In genomic region chr14:50875359-50876090, GRCh38 we compare ENCODE assay signal across 1 cellular context.
TF ChIP-seq lines count a peak whose summit lies in the region.

No MANE protein-coding gene starts in this region.

TF ChIP-seq in HepG2, 621 proteins besides CTCF, POLR2A, EP300 and RAD21 (continued from another document and continues in another):
- no peak for TF ChIP-seq RFX3 (CRISPR knock-in tag; IDR thresholded peaks at IDR 0.05)
- 0 out of 2 replicates have a peak, but pooled peaks have one; percentile 29 for TF ChIP-seq ZKSCAN1 (IDR thresholded peaks at IDR 0.05; ENCODE audit: low read length)
- no peak; the same call in 1 of the 2 replicates for TF ChIP-seq MZF1 (CRISPR knock-in tag; IDR thresholded peaks at IDR 0.05; ENCODE audit: borderline replicate concordance)
- peak in 1 of 2 experiments; percentile 31; a peak in 1 of 4 replicates for TF ChIP-seq MAFK (conservative IDR thresholded peaks at IDR 0.05 in 1 of 2, IDR thresholded peaks at IDR 0.05 in 1 of 2; ENCODE audit: low read length in 2 of 2)
- peak; percentile 66; the same call in 1 of the 2 replicates for TF ChIP-seq KDM6A (CRISPR knock-in tag; IDR thresholded peaks at IDR 0.05; ENCODE audit: low read depth)
- no peak for TF ChIP-seq SYNCRIP (IDR thresholded peaks at IDR 0.05; ENCODE audit: insufficient read depth, low read depth, low read length)
- TF ChIP-seq KDM5A (IDR thresholded peaks at IDR 0.05; ENCODE audit: borderline replicate concordance, low read length): no peak
- TF ChIP-seq ZNF792 (CRISPR knock-in tag; IDR thresholded peaks at IDR 0.05): peak; percentile 79
- no peak for TF ChIP-seq ZBTB38 (CRISPR knock-in tag; IDR thresholded peaks at IDR 0.05)
- peak; percentile 51 for TF ChIP-seq ASH2L (IDR thresholded peaks at IDR 0.05; ENCODE audit: insufficient read length, low read depth, low read length)
- TF ChIP-seq ZNF296 (CRISPR knock-in tag; conservative IDR thresholded peaks at IDR 0.05): no peak
- TF ChIP-seq HMG20B (CRISPR knock-in tag; conservative IDR thresholded peaks at IDR 0.05): peak; percentile 75
- no peak for TF ChIP-seq ZC3H4 (CRISPR knock-in tag; IDR thresholded peaks at IDR 0.05; ENCODE audit: borderline replicate concordance)
- TF ChIP-seq TRIM24 (CRISPR knock-in tag; IDR thresholded peaks at IDR 0.05): no peak
- no peak for TF ChIP-seq ZNF510 (CRISPR knock-in tag; IDR thresholded peaks at IDR 0.05; ENCODE audit: low read depth)
- TF ChIP-seq ZNF550 (CRISPR knock-in tag; IDR thresholded peaks at IDR 0.05; ENCODE audit: borderline replicate concordance): no peak
- TF ChIP-seq NCOR1 (IDR thresholded peaks at IDR 0.05; ENCODE audit: borderline replicate concordance, low read length): peak; percentile 57; the same call in 1 of the 2 replicates
- TF ChIP-seq ZNF616 (CRISPR knock-in tag; IDR thresholded peaks at IDR 0.05; ENCODE audit: low read depth): no peak
- no peak for TF ChIP-seq SOX6 (IDR thresholded peaks at IDR 0.05)
- TF ChIP-seq SOX6 (CRISPR knock-in tag; IDR thresholded peaks at IDR 0.05): no peak; the same call in 1 of the 2 replicates
- TF ChIP-seq ZMYM3 (CRISPR knock-in tag; IDR thresholded peaks at IDR 0.05): peak; percentile 59
- TF ChIP-seq ZNF598 (CRISPR knock-in tag; IDR thresholded peaks at IDR 0.05; ENCODE audit: borderline replicate concordance): no peak
- no peak for TF ChIP-seq ZNF710 (CRISPR knock-in tag; IDR thresholded peaks at IDR 0.05; ENCODE audit: borderline replicate concordance)
- TF ChIP-seq ZNF569 (CRISPR knock-in tag; IDR thresholded peaks at IDR 0.05; ENCODE audit: borderline replicate concordance): no peak
- TF ChIP-seq ZNF619 (CRISPR knock-in tag; IDR thresholded peaks at IDR 0.05): 0 out of 2 replicates have a peak, but pooled peaks have one; percentile 12
- TF ChIP-seq LBX2 (CRISPR knock-in tag; IDR thresholded peaks at IDR 0.05; ENCODE audit: borderline replicate concordance): no peak
- no peak for TF ChIP-seq ZNF883 (CRISPR knock-in tag; IDR thresholded peaks at IDR 0.05; ENCODE audit: not compliant biosample characterization)
- TF ChIP-seq HNF4A (CRISPR knock-in tag; IDR thresholded peaks at IDR 0.05): peak; percentile 93
- no peak for TF ChIP-seq BORCS8-MEF2B (CRISPR knock-in tag; IDR thresholded peaks at IDR 0.05)
- TF ChIP-seq ZIK1 (CRISPR knock-in tag; IDR thresholded peaks at IDR 0.05; ENCODE audit: borderline replicate concordance, low read depth): no peak
- no peak for TF ChIP-seq HINFP (CRISPR knock-in tag; IDR thresholded peaks at IDR 0.05; ENCODE audit: low read depth)
- no peak for TF ChIP-seq NR2F2 (IDR thresholded peaks at IDR 0.05; ENCODE audit: borderline replicate concordance, low read depth)
- no peak for TF ChIP-seq ZNF18 (CRISPR knock-in tag; IDR thresholded peaks at IDR 0.05; ENCODE audit: insufficient replicate concordance)
- TF ChIP-seq ZSCAN30 (CRISPR knock-in tag; IDR thresholded peaks at IDR 0.05): no peak
- TF ChIP-seq ZNF567 (CRISPR knock-in tag; IDR thresholded peaks at IDR 0.05; ENCODE audit: borderline replicate concordance): peak; percentile 35; the same call in 1 of the 2 replicates
- no peak for TF ChIP-seq CEBPB (IDR thresholded peaks at IDR 0.05; ENCODE audit: borderline replicate concordance, low read depth, low read length)
- peak; percentile 68; the same call in 1 of the 2 replicates for TF ChIP-seq ERF (CRISPR knock-in tag; IDR thresholded peaks at IDR 0.05)
- TF ChIP-seq ISX (CRISPR knock-in tag; conservative IDR thresholded peaks at IDR 0.05): no peak
- TF ChIP-seq PATZ1 (CRISPR knock-in tag; IDR thresholded peaks at IDR 0.05): no peak; the same call in 1 of the 2 replicates
- no peak for TF ChIP-seq HES4 (CRISPR knock-in tag; IDR thresholded peaks at IDR 0.05; ENCODE audit: borderline replicate concordance)
- TF ChIP-seq JDP2 (CRISPR knock-in tag; IDR thresholded peaks at IDR 0.05; ENCODE audit: borderline replicate concordance): no peak
- no peak for TF ChIP-seq ZNF335 (CRISPR knock-in tag; IDR thresholded peaks at IDR 0.05)
- no peak for TF ChIP-seq PLRG1 (conservative IDR thresholded peaks at IDR 0.05)
- TF ChIP-seq BCL3 (CRISPR knock-in tag; IDR thresholded peaks at IDR 0.05): 0 out of 2 replicates have a peak, but pooled peaks have one; percentile 16
- TF ChIP-seq FLYWCH1 (CRISPR knock-in tag; IDR thresholded peaks at IDR 0.05): no peak
- no peak for TF ChIP-seq ZNF136 (CRISPR knock-in tag; IDR thresholded peaks at IDR 0.05; ENCODE audit: low read depth)
- TF ChIP-seq POLR2AphosphoS5 (IDR thresholded peaks at IDR 0.05; ENCODE audit: low read depth, low read length): no peak
- no peak for TF ChIP-seq ZFP90 (CRISPR knock-in tag; IDR thresholded peaks at IDR 0.05; ENCODE audit: borderline replicate concordance)
- TF ChIP-seq HIVEP1 (CRISPR knock-in tag; IDR thresholded peaks at IDR 0.05): no peak
- TF ChIP-seq ZNF280B (CRISPR knock-in tag; IDR thresholded peaks at IDR 0.05; ENCODE audit: borderline replicate concordance): no peak
- TF ChIP-seq ZNF234 (CRISPR knock-in tag; conservative IDR thresholded peaks at IDR 0.05): no peak
- no peak for TF ChIP-seq ZNF713 (CRISPR knock-in tag; IDR thresholded peaks at IDR 0.05)
- no peak for TF ChIP-seq THAP7 (CRISPR knock-in tag; IDR thresholded peaks at IDR 0.05)
- peak; percentile 35; the same call in 1 of the 2 replicates for TF ChIP-seq PHF21A (CRISPR knock-in tag; IDR thresholded peaks at IDR 0.05)
- TF ChIP-seq SNRNP70 (IDR thresholded peaks at IDR 0.05; ENCODE audit: low read depth, low read length): no peak
- TF ChIP-seq ESRRA (CRISPR knock-in tag; IDR thresholded peaks at IDR 0.05; ENCODE audit: low read depth): no peak; the same call in none of the 2 replicates
- TF ChIP-seq PBX2 (CRISPR knock-in tag; IDR thresholded peaks at IDR 0.05): no peak
- TF ChIP-seq DNMT1 (CRISPR knock-in tag; IDR thresholded peaks at IDR 0.05): no peak
- 0 out of 2 replicates have a peak, but pooled peaks have one; percentile 26 for TF ChIP-seq ZNF337 (CRISPR knock-in tag; IDR thresholded peaks at IDR 0.05; ENCODE audit: borderline replicate concordance, low read depth)
